ENCODE assay signal across 1 cellular context in the genomic region with DNA sequence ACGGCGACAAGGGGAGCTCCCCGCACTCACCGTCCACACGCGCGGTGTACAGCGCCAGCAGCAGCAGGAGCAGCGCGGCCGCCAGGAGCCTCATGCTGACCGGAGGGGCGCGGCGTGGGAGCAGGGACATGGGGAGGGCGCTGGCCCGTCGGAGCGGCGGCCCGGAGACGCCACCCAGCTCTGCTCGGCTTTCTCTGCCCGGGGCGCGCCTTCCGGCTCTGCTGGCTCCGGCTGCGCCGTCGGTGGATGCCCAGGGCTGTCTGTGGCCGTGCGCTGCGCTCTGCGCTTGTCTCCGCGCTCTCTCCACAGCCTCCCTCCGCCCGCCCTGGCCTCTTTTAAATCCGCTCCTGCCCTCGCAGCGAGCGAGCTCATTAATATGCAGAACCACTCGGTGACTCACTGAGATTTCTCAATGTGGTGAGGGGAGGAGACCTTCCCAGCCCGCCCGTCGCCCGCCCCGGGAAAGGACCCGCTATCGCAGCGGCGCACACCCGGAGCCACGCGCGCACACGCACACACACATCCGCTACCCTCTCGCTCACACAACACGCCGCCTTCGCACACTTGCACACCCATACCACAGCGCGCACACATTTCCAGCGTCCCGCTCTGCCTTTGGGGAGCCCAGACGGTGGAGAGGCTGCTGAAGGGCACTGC.
TF ChIP-seq lines count a peak whose summit lies in the region.

CXCL14 (minus strand) TSS at position 307 of the 657 bp plus-strand sequence; CDS start at position 94, 213 bp downstream.

TF ChIP-seq in H1, 55 proteins besides CTCF, POLR2A, EP300 and RAD21 (continued from another document):
- TF ChIP-seq, protein P1, sequence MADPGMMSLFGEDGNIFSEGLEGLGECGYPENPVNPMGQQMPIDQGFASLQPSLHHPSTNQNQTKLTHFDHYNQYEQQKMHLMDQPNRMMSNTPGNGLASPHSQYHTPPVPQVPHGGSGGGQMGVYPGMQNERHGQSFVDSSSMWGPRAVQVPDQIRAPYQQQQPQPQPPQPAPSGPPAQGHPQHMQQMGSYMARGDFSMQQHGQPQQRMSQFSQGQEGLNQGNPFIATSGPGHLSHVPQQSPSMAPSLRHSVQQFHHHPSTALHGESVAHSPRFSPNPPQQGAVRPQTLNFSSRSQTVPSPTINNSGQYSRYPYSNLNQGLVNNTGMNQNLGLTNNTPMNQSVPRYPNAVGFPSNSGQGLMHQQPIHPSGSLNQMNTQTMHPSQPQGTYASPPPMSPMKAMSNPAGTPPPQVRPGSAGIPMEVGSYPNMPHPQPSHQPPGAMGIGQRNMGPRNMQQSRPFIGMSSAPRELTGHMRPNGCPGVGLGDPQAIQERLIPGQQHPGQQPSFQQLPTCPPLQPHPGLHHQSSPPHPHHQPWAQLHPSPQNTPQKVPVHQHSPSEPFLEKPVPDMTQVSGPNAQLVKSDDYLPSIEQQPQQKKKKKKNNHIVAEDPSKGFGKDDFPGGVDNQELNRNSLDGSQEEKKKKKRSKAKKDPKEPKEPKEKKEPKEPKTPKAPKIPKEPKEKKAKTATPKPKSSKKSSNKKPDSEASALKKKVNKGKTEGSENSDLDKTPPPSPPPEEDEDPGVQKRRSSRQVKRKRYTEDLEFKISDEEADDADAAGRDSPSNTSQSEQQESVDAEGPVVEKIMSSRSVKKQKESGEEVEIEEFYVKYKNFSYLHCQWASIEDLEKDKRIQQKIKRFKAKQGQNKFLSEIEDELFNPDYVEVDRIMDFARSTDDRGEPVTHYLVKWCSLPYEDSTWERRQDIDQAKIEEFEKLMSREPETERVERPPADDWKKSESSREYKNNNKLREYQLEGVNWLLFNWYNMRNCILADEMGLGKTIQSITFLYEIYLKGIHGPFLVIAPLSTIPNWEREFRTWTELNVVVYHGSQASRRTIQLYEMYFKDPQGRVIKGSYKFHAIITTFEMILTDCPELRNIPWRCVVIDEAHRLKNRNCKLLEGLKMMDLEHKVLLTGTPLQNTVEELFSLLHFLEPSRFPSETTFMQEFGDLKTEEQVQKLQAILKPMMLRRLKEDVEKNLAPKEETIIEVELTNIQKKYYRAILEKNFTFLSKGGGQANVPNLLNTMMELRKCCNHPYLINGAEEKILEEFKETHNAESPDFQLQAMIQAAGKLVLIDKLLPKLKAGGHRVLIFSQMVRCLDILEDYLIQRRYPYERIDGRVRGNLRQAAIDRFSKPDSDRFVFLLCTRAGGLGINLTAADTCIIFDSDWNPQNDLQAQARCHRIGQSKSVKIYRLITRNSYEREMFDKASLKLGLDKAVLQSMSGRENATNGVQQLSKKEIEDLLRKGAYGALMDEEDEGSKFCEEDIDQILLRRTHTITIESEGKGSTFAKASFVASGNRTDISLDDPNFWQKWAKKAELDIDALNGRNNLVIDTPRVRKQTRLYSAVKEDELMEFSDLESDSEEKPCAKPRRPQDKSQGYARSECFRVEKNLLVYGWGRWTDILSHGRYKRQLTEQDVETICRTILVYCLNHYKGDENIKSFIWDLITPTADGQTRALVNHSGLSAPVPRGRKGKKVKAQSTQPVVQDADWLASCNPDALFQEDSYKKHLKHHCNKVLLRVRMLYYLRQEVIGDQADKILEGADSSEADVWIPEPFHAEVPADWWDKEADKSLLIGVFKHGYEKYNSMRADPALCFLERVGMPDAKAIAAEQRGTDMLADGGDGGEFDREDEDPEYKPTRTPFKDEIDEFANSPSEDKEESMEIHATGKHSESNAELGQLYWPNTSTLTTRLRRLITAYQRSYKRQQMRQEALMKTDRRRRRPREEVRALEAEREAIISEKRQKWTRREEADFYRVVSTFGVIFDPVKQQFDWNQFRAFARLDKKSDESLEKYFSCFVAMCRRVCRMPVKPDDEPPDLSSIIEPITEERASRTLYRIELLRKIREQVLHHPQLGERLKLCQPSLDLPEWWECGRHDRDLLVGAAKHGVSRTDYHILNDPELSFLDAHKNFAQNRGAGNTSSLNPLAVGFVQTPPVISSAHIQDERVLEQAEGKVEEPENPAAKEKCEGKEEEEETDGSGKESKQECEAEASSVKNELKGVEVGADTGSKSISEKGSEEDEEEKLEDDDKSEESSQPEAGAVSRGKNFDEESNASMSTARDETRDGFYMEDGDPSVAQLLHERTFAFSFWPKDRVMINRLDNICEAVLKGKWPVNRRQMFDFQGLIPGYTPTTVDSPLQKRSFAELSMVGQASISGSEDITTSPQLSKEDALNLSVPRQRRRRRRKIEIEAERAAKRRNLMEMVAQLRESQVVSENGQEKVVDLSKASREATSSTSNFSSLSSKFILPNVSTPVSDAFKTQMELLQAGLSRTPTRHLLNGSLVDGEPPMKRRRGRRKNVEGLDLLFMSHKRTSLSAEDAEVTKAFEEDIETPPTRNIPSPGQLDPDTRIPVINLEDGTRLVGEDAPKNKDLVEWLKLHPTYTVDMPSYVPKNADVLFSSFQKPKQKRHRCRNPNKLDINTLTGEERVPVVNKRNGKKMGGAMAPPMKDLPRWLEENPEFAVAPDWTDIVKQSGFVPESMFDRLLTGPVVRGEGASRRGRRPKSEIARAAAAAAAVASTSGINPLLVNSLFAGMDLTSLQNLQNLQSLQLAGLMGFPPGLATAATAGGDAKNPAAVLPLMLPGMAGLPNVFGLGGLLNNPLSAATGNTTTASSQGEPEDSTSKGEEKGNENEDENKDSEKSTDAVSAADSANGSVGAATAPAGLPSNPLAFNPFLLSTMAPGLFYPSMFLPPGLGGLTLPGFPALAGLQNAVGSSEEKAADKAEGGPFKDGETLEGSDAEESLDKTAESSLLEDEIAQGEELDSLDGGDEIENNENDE (IDR thresholded peaks at IDR 0.05; ENCODE audit: insufficient replicate concordance, low read length): no peak
- TF ChIP-seq CEBPB (IDR thresholded peaks at IDR 0.05; ENCODE audit: low read depth, low read length): peak; percentile 75
- no peak for TF ChIP-seq CBX5 (IDR thresholded peaks at IDR 0.05; ENCODE audit: low read depth, low read length)
- 0 out of 2 replicates have a peak, but pooled peaks have one; percentile 14 for TF ChIP-seq RBBP5 (IDR thresholded peaks at IDR 0.05; ENCODE audit: borderline replicate concordance, low read depth, low read length)
- no peak for TF ChIP-seq PHF8 (conservative IDR thresholded peaks at IDR 0.05; ENCODE audit: low read depth, low read length)
- TF ChIP-seq JUN (IDR thresholded peaks at IDR 0.05; ENCODE audit: low read depth, low read length): 0 out of 2 replicates have a peak, but pooled peaks have one; percentile 14
